In the genomic region with DNA sequence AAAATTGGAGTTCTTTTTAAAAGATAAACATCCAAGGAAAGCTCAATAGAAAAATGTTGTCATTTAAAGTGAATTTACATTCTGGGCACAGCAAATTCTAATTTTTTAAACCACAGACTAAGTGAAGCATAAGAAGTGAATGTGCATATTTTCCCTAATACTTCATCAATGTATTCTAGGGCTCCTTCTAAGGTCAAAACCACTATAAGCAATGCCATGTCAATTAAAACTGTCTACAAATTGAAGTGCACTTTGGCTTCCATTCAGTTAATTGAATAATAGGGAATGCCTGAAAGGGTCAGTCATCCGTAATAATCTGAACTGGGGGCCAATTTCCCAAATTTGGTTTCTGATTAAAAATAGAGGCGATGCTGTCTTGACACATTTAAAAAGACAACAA, we compare ENCODE assay signal across 27 cellular contexts.
"Had no signal": no experiment of that assay in that cellular context is flagged by ENCODE, and none has a peak within 500 bp of the region (broad histone marks: within the 10 kb centered on the region; RNA-seq: fewer than 3 reads in every experiment).

No MANE protein-coding gene starts in this region.

- H3K4me1 Mint-ChIP-seq: activated B cell treated with CpG ODN at 0.5 μM for 24 hours; activated CD4-positive, alpha-beta T cell treated with anti-CD3 and anti-CD28 coated beads for 36 hours; activated naive CD8-positive, alpha-beta T cell treated with anti-CD3 and anti-CD28 coated beads for 36 hours; natural killer cell had no signal

- H3K9me3 Mint-ChIP-seq: activated B cell treated with CpG ODN at 0.5 μM for 24 hours had no signal

- DNase-seq: activated B cell treated with CpG ODN at 0.5 μM for 24 hours; activated CD4-positive, alpha-beta T cell treated with anti-CD3 and anti-CD28 coated beads for 36 hours; activated CD4-positive, alpha-beta T cell treated with anti-CD3 and anti-CD28 coated beads, Interleukin-2, amount 50 U/mL, for 48 hours; activated CD8-positive, alpha-beta memory T cell treated with anti-CD3 and anti-CD28 coated beads, Interleukin-2, amount 50 U/mL, for 48 hours; activated naive CD4-positive, alpha-beta T cell; activated naive CD8-positive, alpha-beta T cell treated with anti-CD3 and anti-CD28 coated beads for 36 hours; activated T-cell treated with anti-CD3 and anti-CD28 coated beads, Interleukin-2, amount 50 U/mL, for 4 hours; amniotic stem cell; caudate nucleus; effector memory CD8-positive, alpha-beta T cell; gastrocnemius medialis; hippocampal formation; left ventricle myocardium superior; mammary epithelial cell; midbrain; natural killer cell; ovary; right cardiac atrium; stimulated activated CD4-positive, alpha-beta T cell treated with anti-CD3 and anti-CD28 coated beads, Interleukin-4, amount 100 ng/mL, for 4 hours; stimulated activated naive CD8-positive, alpha-beta T cell treated with anti-CD3 and anti-CD28 coated beads, Interleukin-15, Interleukin-2, amounts not matched to agents 100 U/mL and 50 U/mL, for 24 hours; T1000; upper lobe of right lung had no signal

- ATAC-seq: activated CD4-positive, alpha-beta T cell treated with anti-CD3 and anti-CD28 coated beads for 36 hours; activated T-cell treated with anti-CD3 and anti-CD28 coated beads, Interleukin-2, amount 50 U/mL, for 4 hours; effector memory CD8-positive, alpha-beta T cell; gastrocnemius medialis; left ventricle myocardium superior; natural killer cell; right cardiac atrium; stimulated activated naive CD8-positive, alpha-beta T cell treated with anti-CD3 and anti-CD28 coated beads, Interleukin-15, Interleukin-2, amounts not matched to agents 100 U/mL and 50 U/mL, for 24 hours; upper lobe of right lung had no signal

- H3K4me3 Mint-ChIP-seq: activated B cell treated with CpG ODN at 0.5 μM for 24 hours; activated CD4-positive, alpha-beta T cell treated with anti-CD3 and anti-CD28 coated beads for 36 hours; activated naive CD8-positive, alpha-beta T cell treated with anti-CD3 and anti-CD28 coated beads for 36 hours; activated T-cell treated with anti-CD3 and anti-CD28 coated beads, Interleukin-2, amount 50 U/mL, for 4 hours; brain; effector memory CD8-positive, alpha-beta T cell; natural killer cell; T-helper 1 cell treated with Interleukin-12 subunit alpha and Interleukin-12 subunit beta and Interleukin-4 antibody, amounts not matched to agents 30 μg/mL and 1 μg/mL, for 36 hours had no signal

- H3K27me3 Mint-ChIP-seq: activated B cell treated with CpG ODN at 0.5 μM for 24 hours; activated CD4-positive, alpha-beta T cell treated with anti-CD3 and anti-CD28 coated beads for 36 hours; activated naive CD8-positive, alpha-beta T cell treated with anti-CD3 and anti-CD28 coated beads for 36 hours had no signal

- H3K36me3 Mint-ChIP-seq: brain, natural killer cell had no signal

- H3K27ac Mint-ChIP-seq: activated B cell treated with CpG ODN at 0.5 μM for 24 hours; activated CD4-positive, alpha-beta T cell treated with anti-CD3 and anti-CD28 coated beads for 36 hours; activated naive CD8-positive, alpha-beta T cell treated with anti-CD3 and anti-CD28 coated beads for 36 hours; activated T-helper 2 cell treated with anti-CD3 and anti-CD28 coated beads, Interferon-gamma antibody, Interleukin-2, Interleukin-4, amounts not matched to agents 10 μg/mL and 5 μg/mL and 100 μg/mL, durations not matched to agents 14 hours and 24 hours and 36 hours; brain; effector memory CD8-positive, alpha-beta T cell; natural killer cell; T-helper 1 cell treated with Interleukin-12 subunit alpha and Interleukin-12 subunit beta and Interleukin-4 antibody, amounts not matched to agents 30 μg/mL and 1 μg/mL, for 36 hours had no signal

- H3K4me3 ChIP-seq: esophagus muscularis mucosa, gastrocnemius medialis, ovary, prostate gland, upper lobe of right lung had no signal
